In genomic region chr4:155690044-155690837, GRCh38 we compare ENCODE assay signal across 18 cellular contexts. TPM values are rescaled to one million over a fixed set of nuclear protein-coding genes. Genes with fewer than 3 reads are reported as not detected.
"Had no signal": no experiment of that assay in that cellular context is flagged by ENCODE, and none has a peak within 500 bp of the region (broad histone marks: within the 10 kb centered on the region; RNA-seq: fewer than 3 reads in every experiment).

No MANE protein-coding gene starts in this region.

- H3K9me3 ChIP-seq: adrenal gland, left lung, psoas muscle, stomach had no signal

- H3K4me1 ChIP-seq: adrenal gland, psoas muscle had no signal

- H3K4me1 Mint-ChIP-seq: activated CD4-positive, alpha-beta memory T cell treated with anti-CD3 and anti-CD28 coated beads, Interleukin-2, amount 10 ng/mL, durations not matched to agents 7 days and 5 days; activated CD4-positive, alpha-beta T cell treated with anti-CD3 and anti-CD28 coated beads for 36 hours; activated naive CD4-positive, alpha-beta T cell treated with anti-CD3 and anti-CD28 coated beads, Interleukin-2, amount 50 U/mL, for 24 hours; central memory CD8-positive, alpha-beta T cell had no signal

- DNase-seq: activated CD4-positive, alpha-beta memory T cell treated with anti-CD3 and anti-CD28 coated beads, Interleukin-2, amount 10 ng/mL, durations not matched to agents 7 days and 5 days; activated CD4-positive, alpha-beta T cell treated with anti-CD3 and anti-CD28 coated beads for 36 hours; activated effector memory CD4-positive, alpha-beta T cell treated with Interleukin-2 at 50 U/mL for 16 hours; activated T-cell treated with anti-CD3 and anti-CD28 coated beads, Interleukin-2, amount 50 U/mL, for 4 hours; adrenal gland; cortex of kidney; effector CD8-positive, alpha-beta T cell; foreskin melanocyte; left lung; psoas muscle; stimulated activated CD4-positive, alpha-beta T cell treated with anti-CD3 and anti-CD28 coated beads, Interleukin-12 subunit alpha, Interleukin-12 subunit beta, amount 100 ng/mL, for 4 hours; stimulated activated CD4-positive, alpha-beta T cell treated with anti-CD3 and anti-CD28 coated beads, Interleukin-2, amount 100 ng/mL, for 24 hours; stomach; T-helper 1 cell; WERI-Rb-1 had no signal

- H3K36me3 ChIP-seq: adrenal gland, left lung, stomach, WERI-Rb-1 had no signal

- H3K9me3 Mint-ChIP-seq: activated CD4-positive, alpha-beta memory T cell treated with anti-CD3 and anti-CD28 coated beads, Interleukin-2, amount 10 ng/mL, durations not matched to agents 7 days and 5 days; activated naive CD4-positive, alpha-beta T cell treated with anti-CD3 and anti-CD28 coated beads, Interleukin-2, amount 50 U/mL, for 24 hours; activated T-cell treated with anti-CD3 and anti-CD28 coated beads, Interleukin-2, amount 50 U/mL, for 4 hours; central memory CD8-positive, alpha-beta T cell had no signal

- H3K27ac ChIP-seq: adrenal gland, psoas muscle, WERI-Rb-1 had no signal

- H3K4me3 ChIP-seq: adrenal gland, left lung, psoas muscle, stomach had no signal

- H3K27me3 Mint-ChIP-seq: activated CD4-positive, alpha-beta memory T cell treated with anti-CD3 and anti-CD28 coated beads, Interleukin-2, amount 10 ng/mL, durations not matched to agents 7 days and 5 days; activated CD4-positive, alpha-beta T cell treated with anti-CD3 and anti-CD28 coated beads for 36 hours; central memory CD8-positive, alpha-beta T cell had no signal

- H3K27ac Mint-ChIP-seq: activated CD4-positive, alpha-beta memory T cell treated with anti-CD3 and anti-CD28 coated beads, Interleukin-2, amount 10 ng/mL, durations not matched to agents 7 days and 5 days; activated CD4-positive, alpha-beta T cell treated with anti-CD3 and anti-CD28 coated beads for 36 hours; activated naive CD4-positive, alpha-beta T cell treated with anti-CD3 and anti-CD28 coated beads, Interleukin-2, amount 50 U/mL, for 24 hours had no signal

- H3K4me3 Mint-ChIP-seq: activated CD4-positive, alpha-beta memory T cell treated with anti-CD3 and anti-CD28 coated beads, Interleukin-2, amount 10 ng/mL, durations not matched to agents 7 days and 5 days; activated CD4-positive, alpha-beta T cell treated with anti-CD3 and anti-CD28 coated beads for 36 hours; activated naive CD4-positive, alpha-beta T cell treated with anti-CD3 and anti-CD28 coated beads, Interleukin-2, amount 50 U/mL, for 24 hours; activated T-cell treated with anti-CD3 and anti-CD28 coated beads, Interleukin-2, amount 50 U/mL, for 4 hours; central memory CD8-positive, alpha-beta T cell had no signal

- H3K27me3 ChIP-seq: adrenal gland, left lung, stomach had no signal

- ATAC-seq: activated CD4-positive, alpha-beta T cell treated with anti-CD3 and anti-CD28 coated beads for 36 hours; activated T-cell treated with anti-CD3 and anti-CD28 coated beads, Interleukin-2, amount 50 U/mL, for 4 hours; left lung; psoas muscle; SK-N-SH treated with all-trans-retinoic acid at 6 μM for 48 hours had no signal

- H3K36me3 Mint-ChIP-seq: activated naive CD4-positive, alpha-beta T cell treated with anti-CD3 and anti-CD28 coated beads, Interleukin-2, amount 50 U/mL, for 24 hours had no signal

RNA-seq across cellular contexts. Expression of gene GUCY1A1, which starts 23.6 kb away (rescaled TPM):
- total RNA-seq: activated CD4-positive, alpha-beta memory T cell treated with anti-CD3 and anti-CD28 coated beads, Interleukin-2, amount 10 ng/mL, durations not matched to agents 7 days and 5 days; activated CD4-positive, alpha-beta T cell treated with anti-CD3 and anti-CD28 coated beads for 36 hours had no signal
